In genomic region chr17:36939059-36939943, GRCh38 we compare ENCODE assay signal across 12 cellular contexts. TPM values are rescaled to one million over a fixed set of nuclear protein-coding genes. Genes with fewer than 3 reads are reported as not detected.
DNase-seq lines count a peak whose midpoint lies in the region; ATAC-seq and TF ChIP-seq lines count a peak whose summit lies in the region.
"Had no signal": no experiment of that assay in that cellular context is flagged by ENCODE, and none has a peak within 500 bp of the region (broad histone marks: within the 10 kb centered on the region; RNA-seq: fewer than 3 reads in every experiment).

No MANE protein-coding gene starts in this region.

- H3K9me3 ChIP-seq in cardiac muscle cell (ENCODE audit: low read depth), result no peaks in the 10 kb centered on the region

- peak overlapping the region; percentile 42 for H3K4me3 ChIP-seq in cardiac muscle cell

- no peak overlapping the region for H3K27ac ChIP-seq in cardiac muscle cell

- peaks cover 13% of the 10 kb centered on the region for H3K4me1 ChIP-seq in cardiac muscle cell (ENCODE audit: low read depth)

- H3K27ac Mint-ChIP-seq in type B pancreatic cell, result no peak overlapping the region

- intact Hi-C loops in Right ventricle myocardium inferior (cut with DNase I) (no loop called here), left colon (cut with DNase I, micrococcal nuclease) (no loop called here)

- H3K36me3 Mint-ChIP-seq in type B pancreatic cell, result no peaks in the 10 kb centered on the region

- no peaks in the 10 kb centered on the region for H3K36me3 ChIP-seq in cardiac muscle cell

- no peak for TF ChIP-seq CTCF in cardiac muscle cell (IDR thresholded peaks at IDR 0.05; ENCODE audit: low read depth, low read length)
- no peak for TF ChIP-seq CTCF in type B pancreatic cell (conservative IDR thresholded peaks at IDR 0.05)

- peaks cover 100% of the 10 kb centered on the region for H3K27me3 ChIP-seq in cardiac muscle cell

- H3K4me1 Mint-ChIP-seq in type B pancreatic cell (ENCODE audit: unreplicated experiment), result peaks cover 18% of the 10 kb centered on the region

- H3K9me3 Mint-ChIP-seq in type B pancreatic cell, result no peaks in the 10 kb centered on the region

- no peak for DNase-seq in cardiac muscle cell (ENCODE audit: low read depth in 1 of 2, low spot score in 1 of 2)
- no peak for DNase-seq in Right ventricle myocardium inferior (ENCODE audit: missing footprints)
- peak; percentile 63 for DNase-seq in activated CD8-positive, alpha-beta memory T cell treated with anti-CD3 and anti-CD28 coated beads, Interleukin-2, amount 50 U/mL, for 48 hours
- DNase-seq in islet precursor cell, result peak; percentile 57
- DNase-seq in type B pancreatic cell (ENCODE audit: extremely low spot score, unreplicated experiment), result no peak
- DNase-seq in NCI-H345 treated with DMSO at 0.1 percent for 48 hours (lab: John Stamatoyannopoulos, UW; ENCODE audit: unreplicated experiment), result no peak
- DNase-seq in left colon, result no peak
- DNase-seq in GF-D8 (lab: John Stamatoyannopoulos, UW), result no peak
- DNase-seq: activated gamma-delta T cell treated with Interleukin-2 at 50 U/mL for 16 hours; KBM-7; stimulated activated CD4-positive, alpha-beta T cell treated with anti-CD3 and anti-CD28 coated beads, Interleukin-1b, Interleukin-23, amount 100 ng/mL, for 48 hours had no signal

- peak overlapping the region; percentile 63 for H3K4me3 Mint-ChIP-seq in type B pancreatic cell

- H3K27me3 Mint-ChIP-seq in type B pancreatic cell, result peaks cover 86% of the 10 kb centered on the region

- ATAC-seq in Right ventricle myocardium inferior (no peak), left colon (no peak)

RNA-seq across cellular contexts. Expression of gene LHX1, which starts 2.0 kb away (rescaled TPM):
- total RNA-seq in cardiac muscle cell, result 4.1 and 5.8 TPM in 2 replicates
- polyA plus RNA-seq in cardiac muscle cell, result 3.0 and 3.1 TPM in 2 replicates
- not detected for total RNA-seq in Right ventricle myocardium inferior
- 1.7 and 2.7 TPM in 2 replicates for total RNA-seq in type B pancreatic cell (ENCODE audit: low replicate concordance)
- not detected for total RNA-seq in left colon
- total RNA-seq: dermis microvascular lymphatic vessel endothelial cell had no signal

RNA-seq across cellular contexts. Expression of gene AATF, which starts 9.5 kb away (rescaled TPM):
- total RNA-seq in cardiac muscle cell (24.3 and 50.2 TPM in 2 replicates), Right ventricle myocardium inferior (23.9 TPM), type B pancreatic cell (ENCODE audit: low replicate concordance) (47.8 and 48.0 TPM in 2 replicates), left colon (10 to 100 TPM; 33.6 to 36.5 TPM)
- polyA plus RNA-seq in cardiac muscle cell, result 43.3 and 53.2 TPM in 2 replicates

Comparison
In these comparisons a context has a peak if more than half of its experiments do, and no peak if none do; other contexts are left out.
1. DNase-seq: peak in activated CD8-positive, alpha-beta memory T cell treated with anti-CD3 and anti-CD28 coated beads, Interleukin-2, amount 50 U/mL, for 48 hours (single experiment) and islet precursor cell (single experiment); none in cardiac muscle cell (0 of 2), Right ventricle myocardium inferior (single experiment), type B pancreatic cell (single experiment), NCI-H345 treated with DMSO at 0.1 percent for 48 hours (single experiment), left colon (0 of 2) and GF-D8 (single experiment).